Comparison of ENCODE assay signal across 27 cellular contexts in the genomic region with DNA sequence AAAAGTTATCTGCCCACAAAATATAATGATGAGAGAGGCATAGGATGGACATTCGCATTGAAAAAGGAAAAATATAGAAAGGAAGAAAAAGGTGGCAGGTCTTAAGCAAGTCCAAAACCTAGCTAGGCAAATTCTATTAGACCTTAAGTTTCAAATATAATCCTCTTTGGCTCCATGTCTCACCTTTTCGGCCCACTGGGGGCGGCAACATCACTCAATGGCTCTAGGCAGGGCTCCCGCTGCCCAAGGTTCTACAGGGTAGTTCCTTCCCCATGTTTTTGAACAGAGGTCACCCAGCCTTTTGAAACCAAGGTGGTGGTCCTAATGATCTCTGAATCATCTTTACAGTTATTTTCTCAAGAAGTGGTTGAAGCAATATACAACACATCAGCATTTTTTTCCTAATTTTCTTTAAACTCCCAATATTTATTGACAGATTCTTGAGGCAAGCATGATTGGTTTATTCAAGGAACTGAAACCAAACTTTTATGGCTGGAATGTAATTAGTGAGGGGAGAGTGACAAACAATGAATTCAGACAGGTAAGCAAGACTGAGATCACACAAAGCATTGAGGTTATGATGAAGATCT.
DNase-seq lines count a peak whose midpoint lies in the region; ATAC-seq, FAIRE-seq and TF ChIP-seq lines count a peak whose summit lies in the region.
"Had no signal": no experiment of that assay in that cellular context is flagged by ENCODE, and none has a peak within 500 bp of the region (broad histone marks: within the 10 kb centered on the region; RNA-seq: fewer than 3 reads in every experiment).

No MANE protein-coding gene starts in this region.

- H3K27ac Mint-ChIP-seq in type B pancreatic cell, result no peak overlapping the region
- H3K27ac Mint-ChIP-seq: CD8-positive, alpha-beta T cell; HFFc6 had no signal

- TF ChIP-seq POLR2A in HepG2 (IDR thresholded peaks at IDR 0.05; ENCODE audit: insufficient read depth in 1 of 2, low read depth in 2 of 2, low read length in 2 of 2) (no peak), right lobe of liver (IDR thresholded peaks at IDR 0.05) (no peak), HCT116 (IDR thresholded peaks at IDR 0.05; ENCODE audit: borderline replicate concordance, extremely low read depth, insufficient read depth, insufficient read length) (no peak), K562 (conservative IDR thresholded peaks at IDR 0.05) (no peak)

- in situ Hi-C loops in HepG2 (cut with HindIII; ENCODE audit: extremely low pct_ligation_motif_present, low pct_unique_long_range_greater_than_20kb) (no loop called here), K562 (cut with MboI) (no loop called here)

- H3K4me1 ChIP-seq in HepG2 (ENCODE audit: insufficient read depth, low read length) (no peaks in the 10 kb centered on the region), right lobe of liver (no peaks in the 10 kb centered on the region), HCT116 (ENCODE audit: control insufficient read depth in 1 of 2, insufficient read depth in 2 of 2, low read length in 2 of 2) (no peaks in the 10 kb centered on the region), K562 (replicated peaks in 1 of 2; ENCODE audit: control insufficient read depth in 2 of 2, insufficient read depth in 2 of 2, low read length in 2 of 2) (peaks cover 0 to 4% of the 10 kb centered on the region in 2 experiments; a peak in 2 of 5 replicates)

- H3K4me3 Mint-ChIP-seq in type B pancreatic cell, result no peak overlapping the region
- H3K4me3 Mint-ChIP-seq: CD8-positive, alpha-beta T cell; HFFc6 had no signal

- H2AFZ ChIP-seq in HepG2 (ENCODE audit: low read length) (no peak overlapping the region), HCT116 (ENCODE audit: low read depth, low read length, poor library complexity, severe bottlenecking) (no peak overlapping the region), K562 (ENCODE audit: low read depth, low read length) (no peak overlapping the region)
- H2AFZ ChIP-seq: PC-9 had no signal

- no peaks in the 10 kb centered on the region for H3K27me3 Mint-ChIP-seq in type B pancreatic cell

- FAIRE-seq in HepG2 (lab: Jason Lieb, UNC) (no peak), K562 (lab: Jason Lieb, UNC) (peak; percentile 67)
- FAIRE-seq: HTR-8/SVneo had no signal

- H3K27ac ChIP-seq in HepG2 (ENCODE audit: extremely low read length, insufficient read depth, low read length) (no peak overlapping the region), right lobe of liver (no peak overlapping the region), HCT116 (ENCODE audit: low read depth, low read length) (no peak overlapping the region), K562 (ENCODE audit: extremely low read depth, low read depth, low read length) (no peak overlapping the region)
- H3K27ac ChIP-seq: PC-9 had no signal

- WGBS in HepG2 (ENCODE audit: low lambda C conversion rate), result 7% methylated on average over 4 of the region's 4 CpGs
- 56% methylated on average over 4 of the region's 4 CpGs for WGBS in right lobe of liver (ENCODE audit: insufficient coverage, low coverage, low lambda C conversion rate, missing lambda C conversion rate)
- WGBS in K562 (ENCODE audit: insufficient coverage, low coverage, missing lambda C conversion rate), result 41% methylated on average over 4 of the region's 4 CpGs

- peaks cover 6% of the 10 kb centered on the region for H3K9me3 Mint-ChIP-seq in type B pancreatic cell

- intact Hi-C loops in HepG2 (cut with micrococcal nuclease; ENCODE audit: unreplicated experiment) (no loop called here), right lobe of liver (cut with DNase I) (no loop called here), HCT116 (cut with micrococcal nuclease) (no loop called here), K562 (cut with micrococcal nuclease) (loop anchor here (10.0 kb wide), 1 partner anchor 571 kb away; the partner anchor contains the start of gene CFAP299)

- H4K20me1 ChIP-seq in HepG2 (ENCODE audit: insufficient read depth, low read length), result no peaks in the 10 kb centered on the region
- no peaks in the 10 kb centered on the region for H4K20me1 ChIP-seq in HCT116 (ENCODE audit: insufficient read depth)
- no peaks in the 10 kb centered on the region for H4K20me1 ChIP-seq in K562 (replicated peaks; ENCODE audit: control insufficient read depth, insufficient read depth, low read length)

- H3K9me2 ChIP-seq in HCT116 (ENCODE audit: insufficient read depth), result no peaks in the 10 kb centered on the region

- H3K9ac ChIP-seq in HepG2 (ENCODE audit: insufficient read depth, low read depth, low read length) (no peak overlapping the region), HCT116 (ENCODE audit: low read length) (no peak overlapping the region), K562 (ENCODE audit: insufficient read depth in 1 of 2, low read depth in 2 of 2, low read length in 2 of 2) (no peak overlapping the region)

- ATAC-seq in HepG2 (peak; percentile 51; the same call in 1 of the 3 replicates), right lobe of liver (no peak), HCT116 (peak; percentile 55; the same call in 1 of the 2 replicates), K562 (peak; percentile 88), HG03460 (IDR thresholded peaks at IDR 0.05; ENCODE audit: unreplicated experiment) (no peak)
- ATAC-seq: CD8-positive, alpha-beta T cell had no signal

- H3K27me3 ChIP-seq in HepG2 (ENCODE audit: control insufficient read depth in 1 of 2, insufficient read depth in 2 of 2, low read length in 2 of 2) (no peaks in the 10 kb centered on the region), right lobe of liver (no peaks in the 10 kb centered on the region), HCT116 (ENCODE audit: insufficient read depth, low read length) (no peaks in the 10 kb centered on the region), K562 (ENCODE audit: control insufficient read depth in 2 of 2, insufficient read depth in 2 of 2, low read length in 2 of 2) (no peaks in the 10 kb centered on the region)
- H3K27me3 ChIP-seq: MG63 had no signal

- RAD21 ChIA-PET in HCT116 (lab: Charles Lee; ENCODE audit: low non-redundant PET in 1 of 2, low total read pairs in 2 of 2, uncharacterized antibody in 2 of 2, unreplicated experiment in 2 of 2), result no interaction called here

- H3K4me3 ChIP-seq in HepG2 (replicated peaks in 1 of 3; ENCODE audit: insufficient read depth in 1 of 3, low read depth in 2 of 3, low read length in 3 of 3) (no peak overlapping the region), right lobe of liver (no peak overlapping the region), HCT116 (replicated peaks in 1 of 2; ENCODE audit: low read depth in 1 of 2, low read length in 2 of 2) (no peak overlapping the region), K562 (no peak overlapping the region)
- H3K4me3 ChIP-seq: MG63, PC-9 had no signal

- no peaks in the 10 kb centered on the region for H3K4me1 Mint-ChIP-seq in type B pancreatic cell (ENCODE audit: unreplicated experiment)

- H3K9me1 ChIP-seq in K562 (ENCODE audit: control insufficient read depth, insufficient read depth, low read length), result no peaks in the 10 kb centered on the region

- CTCF ChIA-PET in HepG2 (lab: Yijun Ruan, JAX; ENCODE audit: low intra/inter-chr PET ratio, low total read pairs) (no interaction called here), HCT116 (lab: Charles Lee) (no interaction called here), K562 (lab: Yijun Ruan, JAX; ENCODE audit: low intra/inter-chr PET ratio) (no interaction called here)

- DNase-seq in HepG2 (ENCODE audit: low spot score), result no peak
- no peak for DNase-seq in right lobe of liver
- no peak for DNase-seq in HCT116 (ENCODE audit: low read depth, low spot score)
- peak in 2 of 4 experiments; percentile 10 to 38 for DNase-seq in K562 (ENCODE audit: extremely low read depth in 1 of 4, low spot score in 3 of 4)
- DNase-seq in mesenteric fat pad (ENCODE audit: low spot score), result peak; percentile 51
- DNase-seq in GM19240 (ENCODE audit: insufficient read length, low spot score), result no peak
- no peak for DNase-seq in type B pancreatic cell (ENCODE audit: extremely low spot score, unreplicated experiment)
- DNase-seq: AML-193; C1 segment of cervical spinal cord; CD8-positive, alpha-beta T cell; DMS 273 treated with DMSO at 0.1 percent for 48 hours; DND-41; H7; HFFc6; KG1; MG63; NCI-H1105 treated with DMSO at 0.1 percent for 48 hours; NCI-H146; NCI-H1930; NCI-H2107; NCI-H524; NCI-H748 treated with DMSO at 0.1 percent for 48 hours; PC-9; SHP77; T-helper 1 cell had no signal

- TF ChIP-seq EP300 in HepG2 (IDR thresholded peaks at IDR 0.05; ENCODE audit: low read depth in 2 of 2, low read length in 2 of 2) (no peak), HepG2 (CRISPR knock-in tag; IDR thresholded peaks at IDR 0.05; ENCODE audit: borderline replicate concordance) (no peak), K562 (IDR thresholded peaks at IDR 0.05; ENCODE audit: low read length) (no peak)

- POLR2A ChIA-PET in HepG2 (lab: Yijun Ruan, JAX), result no interaction called here
- POLR2A ChIA-PET in HCT116 (lab: Charles Lee), result no interaction called here
- POLR2A ChIA-PET in K562 (lab: Yijun Ruan, JAX), result no interaction called here

- H3K36me3 ChIP-seq in HepG2 (replicated peaks in 1 of 2; ENCODE audit: control insufficient read depth in 1 of 2, insufficient read depth in 2 of 2, low read length in 2 of 2) (no peaks in the 10 kb centered on the region), right lobe of liver (no peaks in the 10 kb centered on the region), HCT116 (ENCODE audit: control insufficient read depth in 1 of 2, insufficient read depth in 2 of 2, low read length in 2 of 2) (no peaks in the 10 kb centered on the region), K562 (ENCODE audit: control insufficient read depth, insufficient read depth, low read length) (no peaks in the 10 kb centered on the region)
- H3K36me3 ChIP-seq: MG63 had no signal

- H3K36me3 Mint-ChIP-seq in type B pancreatic cell, result no peaks in the 10 kb centered on the region
- H3K36me3 Mint-ChIP-seq: CD8-positive, alpha-beta T cell had no signal

- BruUV-seq in HepG2 (replicated peaks; lab: Mats Ljungman, UMichigan) (no TSS peak), HCT116 (replicated peaks; lab: Mats Ljungman, UMichigan) (no TSS peak), K562 (replicated peaks; lab: Mats Ljungman, UMichigan) (no TSS peak)

- H3K4me2 ChIP-seq in HepG2 (ENCODE audit: low read depth, low read length) (no peak overlapping the region), HCT116 (ENCODE audit: low read length) (no peak overlapping the region), K562 (ENCODE audit: insufficient read depth, low read length) (no peak overlapping the region)
- H3K4me2 ChIP-seq: PC-9 had no signal

- H3K79me2 ChIP-seq in HepG2 (ENCODE audit: insufficient read depth, low read length), result no peaks in the 10 kb centered on the region
- H3K79me2 ChIP-seq in HCT116 (ENCODE audit: insufficient read depth, low read length), result no peaks in the 10 kb centered on the region
- H3K79me2 ChIP-seq in K562 (ENCODE audit: control insufficient read depth, insufficient read depth, low read length), result no peaks in the 10 kb centered on the region

- TF ChIP-seq CTCF in HepG2 (CRISPR knock-in tag; IDR thresholded peaks at IDR 0.05) (no peak), right lobe of liver (IDR thresholded peaks at IDR 0.05) (no peak), HCT116 (IDR thresholded peaks at IDR 0.05 in 2 of 3, conservative IDR thresholded peaks at IDR 0.05 in 1 of 3; ENCODE audit: borderline replicate concordance in 1 of 3, insufficient read depth in 1 of 3, low read depth in 2 of 3, low read length in 2 of 3) (peak in 1 of 3 experiments; percentile 29; a peak in 1 of 6 replicates), K562 (IDR thresholded peaks at IDR 0.05 in 2 of 3, conservative IDR thresholded peaks at IDR 0.05 in 1 of 3; ENCODE audit: insufficient read depth in 2 of 3, low read depth in 1 of 3, low read length in 3 of 3) (peak; percentile 25 to 28 (median 28); a peak in 2 of 6 replicates), type B pancreatic cell (conservative IDR thresholded peaks at IDR 0.05) (no peak)

- H3K9me3 ChIP-seq in HepG2 (ENCODE audit: low read length) (peaks cover 12% of the 10 kb centered on the region; the same call in 1 of the 2 replicates), right lobe of liver (no peaks in the 10 kb centered on the region), HCT116 (ENCODE audit: control insufficient read depth in 1 of 2, insufficient read depth in 1 of 2, low read depth in 1 of 2, low read length in 2 of 2) (no peaks in the 10 kb centered on the region), K562 (replicated peaks; ENCODE audit: control insufficient read depth, insufficient read depth, low read depth, low read length) (no peaks in the 10 kb centered on the region)
- H3K9me3 ChIP-seq: MG63 had no signal

- TF ChIP-seq RAD21 in HepG2 (CRISPR knock-in tag; IDR thresholded peaks at IDR 0.05), result no peak
- no peak for TF ChIP-seq RAD21 in HCT116 (IDR thresholded peaks at IDR 0.05; ENCODE audit: low read depth)
- TF ChIP-seq RAD21 in K562 (CRISPR knock-in tag; conservative IDR thresholded peaks at IDR 0.05 in 1 of 2, IDR thresholded peaks at IDR 0.05 in 1 of 2), result no peak

Comparison
In these comparisons a context has a peak if more than half of its experiments do, and no peak if none do; other contexts are left out.
1. ATAC-seq: peak in HepG2 (single experiment), HCT116 (single experiment) and K562 (single experiment); none in right lobe of liver (0 of 4) and HG03460 (single experiment).
2. CTCF ChIP-seq: peak in K562 (3 of 3); none in HepG2 (single experiment), right lobe of liver (0 of 4) and type B pancreatic cell (single experiment).
3. Of the 241 proteins assayed by ChIP-seq in both HepG2 and K562: peak only in HepG2: MAFK; only in K562: CTCF and MAFG; in both: none; in neither: 238.